16 cellular contexts compared by ENCODE assay signal in the genomic region with DNA sequence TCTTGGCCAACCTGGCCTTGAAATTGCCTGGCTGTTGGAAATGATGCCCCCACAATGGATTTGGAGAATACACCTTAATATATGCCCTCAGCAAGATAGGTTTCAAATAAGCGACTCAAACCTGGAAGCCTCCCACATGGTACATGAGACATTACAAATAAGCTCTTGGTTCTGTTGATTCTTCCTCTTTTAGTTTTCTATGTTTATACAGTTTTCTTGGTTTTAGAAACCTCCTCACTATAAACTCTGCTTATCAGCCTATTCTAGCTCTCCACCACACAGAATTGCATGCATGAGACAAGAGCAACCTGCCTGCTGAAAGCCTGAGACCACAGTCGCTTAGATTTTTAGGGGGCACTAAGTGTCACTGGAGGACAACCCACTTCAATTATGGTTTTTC.
"Had no signal": no experiment of that assay in that cellular context is flagged by ENCODE, and none has a peak within 500 bp of the region (broad histone marks: within the 10 kb centered on the region; RNA-seq: fewer than 3 reads in every experiment).

No MANE protein-coding gene starts in this region.

- H3K4me1 Mint-ChIP-seq: stimulated activated naive B cell treated with anti-CD40 and anti-IgM and Interleukin-4, amounts not matched to agents 10 μg/mL and 1 μg/mL and 100 μg/mL, for 72 hours had no signal

- H3K9me3 Mint-ChIP-seq: effector memory CD8-positive, alpha-beta T cell; naive thymus-derived CD8-positive, alpha-beta T cell; stimulated activated naive B cell treated with anti-CD40 and anti-IgM and Interleukin-4, amounts not matched to agents 10 μg/mL and 1 μg/mL and 100 μg/mL, for 72 hours; stimulated activated naive CD8-positive, alpha-beta T cell treated with anti-CD3 and anti-CD28 coated beads, Interleukin-15, Interleukin-2, amounts not matched to agents 100 ng/mL and 50 ng/mL, for 24 hours had no signal

- ATAC-seq: effector memory CD8-positive, alpha-beta T cell; gastrocnemius medialis; left ventricle myocardium superior; lower lobe of right lung; naive thymus-derived CD8-positive, alpha-beta T cell; stimulated activated naive B cell treated with anti-CD40 and anti-IgM and Interleukin-4, amounts not matched to agents 10 μg/mL and 1 μg/mL and 100 μg/mL, for 72 hours had no signal

- H3K4me3 Mint-ChIP-seq: effector memory CD8-positive, alpha-beta T cell; naive thymus-derived CD8-positive, alpha-beta T cell; nephron progenitor cell; stimulated activated naive B cell treated with anti-CD40 and anti-IgM and Interleukin-4, amounts not matched to agents 10 μg/mL and 1 μg/mL and 100 μg/mL, for 72 hours; stimulated activated naive CD8-positive, alpha-beta T cell treated with anti-CD3 and anti-CD28 coated beads, Interleukin-15, Interleukin-2, amounts not matched to agents 100 ng/mL and 50 ng/mL, for 24 hours had no signal

- H3K27ac Mint-ChIP-seq: effector memory CD8-positive, alpha-beta T cell; naive thymus-derived CD8-positive, alpha-beta T cell; nephron progenitor cell; stimulated activated naive B cell treated with anti-CD40 and anti-IgM and Interleukin-4, amounts not matched to agents 10 μg/mL and 1 μg/mL and 100 μg/mL, for 72 hours; stimulated activated naive CD8-positive, alpha-beta T cell treated with anti-CD3 and anti-CD28 coated beads, Interleukin-15, Interleukin-2, amounts not matched to agents 100 ng/mL and 50 ng/mL, for 24 hours had no signal

- DNase-seq: cortex of kidney; effector memory CD8-positive, alpha-beta T cell; erythroblast; gastrocnemius medialis; head of caudate nucleus; left ventricle myocardium superior; lower lobe of right lung; naive thymus-derived CD8-positive, alpha-beta T cell; nephron progenitor cell; nucleus accumbens; sigmoid colon; spleen; stimulated activated CD4-positive, alpha-beta T cell treated with anti-CD3 and anti-CD28 coated beads, Interleukin-4, amount 100 ng/mL, for 4 hours; stimulated activated naive B cell treated with anti-CD40 and anti-IgM and Interleukin-4, amounts not matched to agents 10 μg/mL and 1 μg/mL and 100 μg/mL, for 72 hours; upper lobe of left lung had no signal

- H3K36me3 Mint-ChIP-seq: naive thymus-derived CD8-positive, alpha-beta T cell; stimulated activated naive B cell treated with anti-CD40 and anti-IgM and Interleukin-4, amounts not matched to agents 10 μg/mL and 1 μg/mL and 100 μg/mL, for 72 hours had no signal
